Comparison of ENCODE assay signal across 34 cellular contexts in the genomic region with DNA sequence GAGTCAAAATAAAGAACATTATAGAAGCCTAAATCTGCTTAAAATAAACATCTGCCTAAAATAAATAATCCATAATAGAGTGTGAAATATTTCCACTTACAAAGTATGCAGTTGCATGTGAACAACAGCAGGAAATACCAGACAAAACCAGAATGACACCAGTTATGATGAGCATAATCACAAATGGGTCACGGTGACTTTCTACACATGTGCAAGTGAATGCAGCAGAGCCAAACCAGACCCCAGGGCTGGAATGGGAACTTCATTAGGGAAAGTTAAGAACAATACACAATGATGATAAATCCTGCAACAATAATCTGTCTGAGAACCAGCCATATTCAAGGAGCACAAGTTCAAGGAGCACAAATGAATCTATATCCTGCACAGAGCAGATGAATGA.
"Had no signal": no experiment of that assay in that cellular context is flagged by ENCODE, and none has a peak within 500 bp of the region (broad histone marks: within the 10 kb centered on the region; RNA-seq: fewer than 3 reads in every experiment).

No MANE protein-coding gene starts in this region.

- H3K4me1 ChIP-seq: ascending aorta, breast epithelium, SJSA1 had no signal

- H3K9me3 ChIP-seq: ascending aorta, MG63, SJSA1, SK-N-SH had no signal

- H3K36me3 ChIP-seq: ascending aorta, breast epithelium, MG63, SJSA1 had no signal

- DNase-seq: activated B cell treated with CpG ODN at 0.5 μM for 24 hours; activated CD4-positive, alpha-beta memory T cell treated with anti-CD3 and anti-CD28 coated beads, Interleukin-2, amount 10 ng/mL, durations not matched to agents 7 days and 5 days; activated CD4-positive, alpha-beta T cell treated with anti-CD3 and anti-CD28 coated beads for 4 hours; activated CD4-positive, CD25-positive, alpha-beta regulatory T cell treated with anti-CD3 and anti-CD28 coated beads, Interleukin-2, amount 50 U/mL, for 72 hours; activated CD8-positive, alpha-beta memory T cell treated with anti-CD3 and anti-CD28 coated beads for 24 hours; activated gamma-delta T cell; activated naive CD4-positive, alpha-beta T cell treated with Interleukin-2 at 50 U/mL for 16 hours; activated naive CD8-positive, alpha-beta T cell treated with anti-CD3 and anti-CD28 coated beads, Interleukin-2, amount 10 ng/mL, durations not matched to agents 7 days and 5 days; activated T-cell treated with anti-CD3 and anti-CD28 coated beads, Interleukin-2, amount 50 U/mL, for 24 hours; amygdala; Kasumi-1; KG1; MG63; NCI-H1048; NCI-H1105 treated with DMSO at 0.1 percent for 48 hours; NCI-H1436; NCI-H1694; NCI-H1930; NCI-H2081 treated with DMSO at 0.1 percent for 48 hours; NCI-H226; NCI-H446 treated with DMSO at 0.1 percent for 48 hours; NCI-H524; NCI-H69; SHP77; SK-N-SH; T-helper 9 cell had no signal

- H3K9ac ChIP-seq: SK-N-SH had no signal

- H3K27ac Mint-ChIP-seq: activated B cell treated with CpG ODN at 0.5 μM for 24 hours; activated CD4-positive, alpha-beta memory T cell treated with anti-CD3 and anti-CD28 coated beads, Interleukin-2, amount 10 ng/mL, durations not matched to agents 7 days and 5 days; activated naive CD4-positive, alpha-beta T cell treated with anti-CD3 and anti-CD28 coated beads, Interleukin-2, amount 50 U/mL, for 24 hours; activated naive CD8-positive, alpha-beta T cell treated with anti-CD3 and anti-CD28 coated beads, Interleukin-2, amount 10 ng/mL, durations not matched to agents 7 days and 5 days; activated T-cell treated with anti-CD3 and anti-CD28 coated beads, Interleukin-2, amount 50 U/mL, for 24 hours; activated T-helper 2 cell treated with anti-CD3 and anti-CD28 coated beads, Interferon-gamma antibody, Interleukin-2, Interleukin-4, amounts not matched to agents 10 μg/mL and 5 μg/mL and 100 μg/mL, durations not matched to agents 14 hours and 24 hours and 36 hours; T-helper 1 cell treated with Interleukin-12 subunit alpha and Interleukin-12 subunit beta and Interleukin-4 antibody, amounts not matched to agents 30 μg/mL and 1 μg/mL, for 36 hours had no signal

- H3K36me3 Mint-ChIP-seq: activated naive CD4-positive, alpha-beta T cell treated with anti-CD3 and anti-CD28 coated beads, Interleukin-2, amount 50 U/mL, for 24 hours; activated naive CD8-positive, alpha-beta T cell treated with anti-CD3 and anti-CD28 coated beads, Interleukin-2, amount 10 ng/mL, durations not matched to agents 7 days and 5 days had no signal

- ATAC-seq: Panc1 had no signal

- H3K27ac ChIP-seq: ascending aorta, breast epithelium, SJSA1, VCaP had no signal

- H3K4me2 ChIP-seq: SK-N-SH had no signal

- H3K4me3 ChIP-seq: ascending aorta, breast epithelium, MG63, SJSA1 had no signal

- H3K27me3 Mint-ChIP-seq: activated B cell treated with CpG ODN at 0.5 μM for 24 hours; activated CD4-positive, alpha-beta memory T cell treated with anti-CD3 and anti-CD28 coated beads, Interleukin-2, amount 10 ng/mL, durations not matched to agents 7 days and 5 days; activated naive CD4-positive, alpha-beta T cell treated with anti-CD3 and anti-CD28 coated beads, Interleukin-2, amount 50 U/mL, for 24 hours; activated naive CD8-positive, alpha-beta T cell treated with anti-CD3 and anti-CD28 coated beads, Interleukin-2, amount 10 ng/mL, durations not matched to agents 7 days and 5 days; activated T-cell treated with anti-CD3 and anti-CD28 coated beads, Interleukin-2, amount 50 U/mL, for 24 hours had no signal

- H3K27me3 ChIP-seq: ascending aorta, breast epithelium, MG63, SJSA1 had no signal

- H3K4me3 Mint-ChIP-seq: activated B cell treated with CpG ODN at 0.5 μM for 24 hours; activated CD4-positive, alpha-beta memory T cell treated with anti-CD3 and anti-CD28 coated beads, Interleukin-2, amount 10 ng/mL, durations not matched to agents 7 days and 5 days; activated naive CD4-positive, alpha-beta T cell treated with anti-CD3 and anti-CD28 coated beads, Interleukin-2, amount 50 U/mL, for 24 hours; activated naive CD8-positive, alpha-beta T cell treated with anti-CD3 and anti-CD28 coated beads, Interleukin-2, amount 10 ng/mL, durations not matched to agents 7 days and 5 days; activated T-cell treated with anti-CD3 and anti-CD28 coated beads, Interleukin-2, amount 50 U/mL, for 24 hours; T-helper 1 cell treated with Interleukin-12 subunit alpha and Interleukin-12 subunit beta and Interleukin-4 antibody, amounts not matched to agents 30 μg/mL and 1 μg/mL, for 36 hours had no signal

- H3K4me1 Mint-ChIP-seq: activated B cell treated with CpG ODN at 0.5 μM for 24 hours; activated CD4-positive, alpha-beta memory T cell treated with anti-CD3 and anti-CD28 coated beads, Interleukin-2, amount 10 ng/mL, durations not matched to agents 7 days and 5 days; activated naive CD4-positive, alpha-beta T cell treated with anti-CD3 and anti-CD28 coated beads, Interleukin-2, amount 50 U/mL, for 24 hours; activated naive CD8-positive, alpha-beta T cell treated with anti-CD3 and anti-CD28 coated beads, Interleukin-2, amount 10 ng/mL, durations not matched to agents 7 days and 5 days had no signal
